Comparison of ENCODE assay signal across 14 cellular contexts in the genomic region with DNA sequence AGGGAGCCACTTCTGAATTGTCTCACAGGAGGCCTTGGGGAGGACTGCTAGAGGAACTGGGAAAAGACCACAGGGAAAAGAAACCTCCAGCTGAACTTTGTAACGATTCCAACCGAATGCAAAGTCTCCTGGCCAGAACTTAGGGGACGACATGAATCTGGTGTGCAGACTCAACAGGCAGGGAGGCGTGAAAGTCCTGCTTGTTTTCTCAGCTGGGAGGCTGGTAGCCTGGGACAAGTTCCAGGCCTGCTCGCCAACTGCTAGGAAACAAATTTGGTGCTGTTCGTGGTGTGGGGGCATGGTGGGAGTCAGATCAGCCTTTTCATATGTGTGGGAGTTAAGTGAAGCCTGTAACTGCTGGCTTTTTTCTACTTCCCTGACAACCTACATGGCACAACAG.
DNase-seq lines count a peak whose midpoint lies in the region; TF ChIP-seq lines count a peak whose summit lies in the region.
"Had no signal": no experiment of that assay in that cellular context is flagged by ENCODE, and none has a peak within 500 bp of the region (broad histone marks: within the 10 kb centered on the region; RNA-seq: fewer than 3 reads in every experiment).

No MANE protein-coding gene starts in this region.

- BruUV-seq in PC-9 (replicated peaks; lab: Mats Ljungman, UMichigan): no TSS peak

- H3K4me3 ChIP-seq in BLaER1 treated with 17β-estradiol and CSF1 and Interleukin-3, amounts not matched to agents 10 nM and 100 nM: 0 out of 20 replicates have a peak overlapping the region, but pooled peaks of 1 of the 10 experiments have one; percentile 1
- H3K4me3 ChIP-seq in PC-9: no peak overlapping the region
- H3K4me3 ChIP-seq: A549 had no signal

- no peaks in the 10 kb centered on the region for H3K36me3 Mint-ChIP-seq in osteocyte (ENCODE audit: unreplicated experiment)

- no peak overlapping the region for H3K4me3 Mint-ChIP-seq in osteocyte (ENCODE audit: unreplicated experiment)

- POLR2A ChIA-PET in PC-9 (lab: Charles Lee; ENCODE audit: unreplicated experiment): no interaction called here

- no peaks in the 10 kb centered on the region for H3K27me3 Mint-ChIP-seq in osteocyte (ENCODE audit: unreplicated experiment)

- H4K20me1 ChIP-seq in BLaER1 treated with 17β-estradiol and CSF1 and Interleukin-3, amounts not matched to agents 10 nM and 100 nM: no peaks in the 10 kb centered on the region
- H4K20me1 ChIP-seq in PC-9 (ENCODE audit: insufficient read depth): no peaks in the 10 kb centered on the region

- no peaks in the 10 kb centered on the region for H3K9me3 ChIP-seq in BLaER1 treated with 17β-estradiol and CSF1 and Interleukin-3, amounts not matched to agents 10 nM and 100 nM (replicated peaks in 1 of 11)
- no peaks in the 10 kb centered on the region for H3K9me3 ChIP-seq in PC-9 (ENCODE audit: insufficient read depth, low read depth)
- H3K9me3 ChIP-seq: A549, Caco-2 had no signal

- CTCF ChIA-PET in PC-9 (lab: Charles Lee): no interaction called here

- H3K36me3 ChIP-seq in BLaER1 treated with 17β-estradiol and CSF1 and Interleukin-3, amounts not matched to agents 10 nM and 100 nM: no peaks in the 10 kb centered on the region
- H3K36me3 ChIP-seq in PC-9 (ENCODE audit: low read depth): no peaks in the 10 kb centered on the region

- no peaks in the 10 kb centered on the region for H3K27me3 ChIP-seq in BLaER1 treated with 17β-estradiol and CSF1 and Interleukin-3, amounts not matched to agents 10 nM and 100 nM
- no peaks in the 10 kb centered on the region for H3K27me3 ChIP-seq in PC-9 (ENCODE audit: insufficient read depth, low read depth)

- 0 out of 2 replicates have a peak overlapping the region, but pooled peaks have one; percentile 5 for H2AFZ ChIP-seq in PC-9

- peak overlapping the region in 1 of 11 experiments; percentile 30; a peak in 1 of 22 replicates for H3K9ac ChIP-seq in BLaER1 treated with 17β-estradiol and CSF1 and Interleukin-3, amounts not matched to agents 10 nM and 100 nM

- H3K4me1 ChIP-seq in BLaER1 treated with 17β-estradiol and CSF1 and Interleukin-3, amounts not matched to agents 10 nM and 100 nM: peaks cover 8 to 19% (median 17%) of the 10 kb centered on the region in 10 experiments; a peak in 19 of 20 replicates
- no peaks in the 10 kb centered on the region for H3K4me1 ChIP-seq in PC-9 (replicated peaks; ENCODE audit: insufficient read depth)
- H3K4me1 ChIP-seq: A549, Caco-2 had no signal

- H3K4me2 ChIP-seq in BLaER1 treated with 17β-estradiol and CSF1 and Interleukin-3, amounts not matched to agents 10 nM and 100 nM: peak overlapping the region; percentile 10 to 85 (median 76); a peak in 20 of 22 replicates
- H3K4me2 ChIP-seq in PC-9: no peak overlapping the region
- H3K4me2 ChIP-seq: A549 had no signal

- peaks cover 16% of the 10 kb centered on the region for H3K4me1 Mint-ChIP-seq in osteocyte (ENCODE audit: unreplicated experiment)

- peaks cover 22% of the 10 kb centered on the region for H3K9me3 Mint-ChIP-seq in osteocyte (ENCODE audit: unreplicated experiment)

- no peak for TF ChIP-seq CTCF in PC-9 (conservative IDR thresholded peaks at IDR 0.05)
- no peak for TF ChIP-seq CTCF in osteocyte (IDR thresholded peaks at IDR 0.05)

- H3K27ac Mint-ChIP-seq in osteocyte (ENCODE audit: unreplicated experiment): peak overlapping the region; percentile 29

- H3K9me2 ChIP-seq in PC-9 (ENCODE audit: insufficient read depth): no peaks in the 10 kb centered on the region

- no peaks in the 10 kb centered on the region for H3F3A ChIP-seq in PC-9 (ENCODE audit: insufficient read depth, low read depth)

- H3K79me2 ChIP-seq in PC-9 (ENCODE audit: low read depth): no peaks in the 10 kb centered on the region

- DNase-seq in PC-9 (no peak), islet precursor cell (peak; percentile 48), osteocyte (ENCODE audit: extremely low spot score, unreplicated experiment) (no peak), D341Med (ENCODE audit: low spot score) (no peak), iPS-NIHi7 (ENCODE audit: extremely low spot score) (no peak)
- no peak for DNase-seq in activated CD4-positive, alpha-beta T cell treated with anti-CD3 and anti-CD28 coated beads, Interleukin-2, amount 50 U/mL, for 48 hours
- DNase-seq: Caco-2, H7, MM.1S, NCI-H1105 treated with DMSO at 0.1 percent for 48 hours, NCI-H1694 treated with DMSO at 0.1 percent for 48 hours, NCI-H748 treated with DMSO at 0.1 percent for 48 hours had no signal

- H3K27ac ChIP-seq in BLaER1 treated with 17β-estradiol and CSF1 and Interleukin-3, amounts not matched to agents 10 nM and 100 nM: peak overlapping the region in 2 of 11 experiments; percentile 9 to 15; a peak in 1 of 22 replicates
- no peak overlapping the region for H3K27ac ChIP-seq in PC-9
- H3K27ac ChIP-seq: A549 had no signal

- intact Hi-C loops in PC-9 (cut with micrococcal nuclease; ENCODE audit: unreplicated experiment): no loop called here
